9 cellular contexts compared by ENCODE assay signal in genomic region chr9:36407122-36407723, GRCh38. TPM values are rescaled to one million over a fixed set of nuclear protein-coding genes. Genes with fewer than 3 reads are reported as not detected.
A peak's percentile ranks its signal among the peaks of the same experiment; 100 is the strongest.
DNase-seq lines count a peak whose midpoint lies in the region; ATAC-seq and TF ChIP-seq lines count a peak whose summit lies in the region.
"Had no signal": no experiment of that assay in that cellular context is flagged by ENCODE, and none has a peak within 500 bp of the region (broad histone marks: within the 10 kb centered on the region; RNA-seq: fewer than 3 reads in every experiment).

No MANE protein-coding gene starts in this region.

- H3K9ac ChIP-seq in endodermal cell (ENCODE audit: extremely low read depth, low read length, poor library complexity, severe bottlenecking), result no peak overlapping the region

- no peak overlapping the region for H3K4me3 Mint-ChIP-seq in endodermal cell
- H3K4me3 Mint-ChIP-seq: T-helper 1 cell treated with Interleukin-12 subunit alpha and Interleukin-12 subunit beta and Interleukin-4 antibody, amounts not matched to agents 30 μg/mL and 1 μg/mL, for 36 hours had no signal

- H3K27ac Mint-ChIP-seq in endodermal cell, result peak overlapping the region; percentile 81
- H3K27ac Mint-ChIP-seq: T-helper 1 cell treated with Interleukin-12 subunit alpha and Interleukin-12 subunit beta and Interleukin-4 antibody, amounts not matched to agents 30 μg/mL and 1 μg/mL, for 36 hours had no signal

- H3K4me3 ChIP-seq in endodermal cell (ENCODE audit: low read length) (no peak overlapping the region), mesodermal cell (ENCODE audit: extremely low read depth, insufficient read depth, low read length, poor library complexity, severe bottlenecking) (no peak overlapping the region)

- H3K27ac ChIP-seq in endodermal cell (ENCODE audit: low read depth, low read length) (no peak overlapping the region), mesodermal cell (ENCODE audit: low read depth, low read length, severe bottlenecking) (peak overlapping the region; percentile 24)

- 45 to 80% methylated on average over 1 to 4 of the region's 4 CpGs for WGBS in endodermal cell (ENCODE audit: insufficient coverage in 1 of 2, insufficient read length in 1 of 2), 2 experiments
- WGBS in mesodermal cell (ENCODE audit: insufficient coverage in 2 of 2), 2 experiments, result 83 to 85% methylated on average over 2 of the region's 4 CpGs

- peaks cover 2% of the 10 kb centered on the region for H3K36me3 Mint-ChIP-seq in endodermal cell (ENCODE audit: low read depth)

- no peaks in the 10 kb centered on the region for H3K27me3 ChIP-seq in endodermal cell (ENCODE audit: control insufficient read depth, insufficient read depth, low read length, poor library complexity, severe bottlenecking)

- H3K4me1 ChIP-seq in endodermal cell (ENCODE audit: control insufficient read depth, insufficient read depth, low read length) (peaks cover 5% of the 10 kb centered on the region), mesodermal cell (ENCODE audit: control insufficient read depth, insufficient read depth, low read length, poor library complexity, severe bottlenecking) (peaks cover 5% of the 10 kb centered on the region)

- H3K36me3 ChIP-seq in endodermal cell (ENCODE audit: control insufficient read depth, insufficient read depth, low read length) (peaks cover 7% of the 10 kb centered on the region), mesodermal cell (ENCODE audit: control insufficient read depth, insufficient read depth, low read length) (peaks cover 8% of the 10 kb centered on the region)

- H3K4me1 Mint-ChIP-seq in endodermal cell, result peaks cover 22% of the 10 kb centered on the region

- ATAC-seq in HG03175 (IDR thresholded peaks at IDR 0.05; ENCODE audit: unreplicated experiment) (peak; percentile 43), HG03354 (IDR thresholded peaks at IDR 0.05; ENCODE audit: poor library complexity, severe bottlenecking, unreplicated experiment) (no peak)

- peak; percentile 53 for DNase-seq in DMS 273 treated with DMSO at 0.1 percent for 48 hours (lab: John Stamatoyannopoulos, UW)
- peak; percentile 75 for DNase-seq in NCI-H82 (lab: John Stamatoyannopoulos, UW)
- DNase-seq in activated CD8-positive, alpha-beta memory T cell treated with anti-CD3 and anti-CD28 coated beads for 1 hour (ENCODE audit: extremely low read depth in 1 of 2, low read depth in 1 of 2), result peak; percentile 27 to 44
- DNase-seq in endodermal cell, result peak; percentile 81
- DNase-seq in stimulated activated CD8-positive, alpha-beta memory T cell treated with anti-CD3 and anti-CD28 coated beads, Interleukin-7, amount 100 ng/mL, for 1 hour (ENCODE audit: low read depth in 2 of 2), result peak; percentile 29 to 39

- peak; percentile 90 for TF ChIP-seq CTCF in endodermal cell (conservative IDR thresholded peaks at IDR 0.05)

- H3K9me3 Mint-ChIP-seq in endodermal cell, result no peaks in the 10 kb centered on the region
- H3K9me3 Mint-ChIP-seq: T-helper 1 cell treated with Interleukin-12 subunit alpha and Interleukin-12 subunit beta and Interleukin-4 antibody, amounts not matched to agents 30 μg/mL and 1 μg/mL, for 36 hours had no signal

- no peaks in the 10 kb centered on the region for H3K27me3 Mint-ChIP-seq in endodermal cell (ENCODE audit: insufficient read depth)

- H3K9me3 ChIP-seq in endodermal cell (ENCODE audit: control insufficient read depth, low read length) (no peaks in the 10 kb centered on the region), mesodermal cell (ENCODE audit: control insufficient read depth, low read length) (no peaks in the 10 kb centered on the region)

RNA-seq across cellular contexts. Expression of gene RNF38, which starts 7.2 kb away (rescaled TPM):
- total RNA-seq in endodermal cell, result 10 to 100 TPM; 47.5 to 49.7 TPM
- polyA plus RNA-seq in endodermal cell (2013, experiment 1 of 2), result 51.3 TPM
- 43.0 TPM for polyA plus RNA-seq in endodermal cell (2013, experiment 2 of 2)
- polyA plus RNA-seq in mesodermal cell (2013, experiment 1 of 2), result 36.8 TPM
- 28.8 TPM for polyA plus RNA-seq in mesodermal cell (2013, experiment 2 of 2)
